ENCODE assay signal across 8 cellular contexts in the genomic region with DNA sequence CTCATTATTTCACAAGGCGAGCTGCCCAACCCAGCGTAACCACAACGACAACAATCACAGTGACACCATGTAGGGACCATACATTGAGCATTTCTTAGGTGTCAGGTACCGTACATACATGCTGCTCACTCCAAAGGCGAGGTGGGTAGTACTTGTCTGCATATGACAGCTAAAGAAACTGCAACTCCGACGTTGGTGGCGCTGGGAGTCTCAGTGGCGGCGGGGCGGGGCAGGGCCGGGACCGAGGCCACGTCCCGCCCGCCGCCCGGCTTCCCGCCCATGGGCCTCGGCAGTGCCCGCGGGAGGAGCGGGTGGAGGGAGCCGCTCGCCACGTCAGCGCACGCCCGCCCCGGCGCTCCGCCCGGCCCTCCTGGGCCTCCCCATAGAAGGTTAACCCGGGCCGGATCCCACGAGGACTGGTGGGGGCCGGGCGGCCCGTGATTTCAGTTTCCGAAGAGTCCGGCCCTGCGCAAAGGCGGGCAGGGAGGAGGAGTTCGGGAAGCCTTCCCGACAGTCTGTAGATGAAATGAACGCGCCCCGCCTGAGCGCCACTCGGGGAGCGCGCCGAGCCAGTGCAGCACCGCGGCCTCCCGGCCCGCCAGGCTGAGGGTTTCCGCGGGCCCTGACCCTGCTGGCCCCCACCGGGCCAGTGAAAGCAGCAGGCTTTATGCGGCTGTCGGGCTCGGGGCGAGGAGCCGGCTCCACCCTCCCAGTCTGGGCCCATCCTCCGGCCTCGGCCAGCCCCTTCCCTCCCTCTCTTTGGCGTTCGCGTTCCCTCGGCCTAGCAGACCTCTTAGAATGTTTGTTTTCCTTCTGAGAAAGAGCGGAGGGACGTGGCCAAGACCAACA.
DNase-seq lines count a peak whose midpoint lies in the region; ATAC-seq and TF ChIP-seq lines count a peak whose summit lies in the region.

No MANE protein-coding gene starts in this region.

- TF ChIP-seq CTCF in A673 (conservative IDR thresholded peaks at IDR 0.05; ENCODE audit: low read depth, low read length): no peak

- H3K9me3 ChIP-seq in A673 (ENCODE audit: low read depth, low read length, poor library complexity, severe bottlenecking): no peaks in the 10 kb centered on the region

- peak overlapping the region; percentile 43 for H3K27ac ChIP-seq in A673 (ENCODE audit: low read depth, low read length, poor library complexity, severe bottlenecking)

- intact Hi-C loops in A673 (cut with micrococcal nuclease; ENCODE audit: unreplicated experiment): no loop called here

- H3K36me3 ChIP-seq in A673 (ENCODE audit: insufficient read depth, low read length, poor library complexity, severe bottlenecking): no peaks in the 10 kb centered on the region

- no peaks in the 10 kb centered on the region for H3K4me1 ChIP-seq in A673 (ENCODE audit: insufficient read depth, low read length, poor library complexity, severe bottlenecking)

- no TSS peak for BruUV-seq in A673 (replicated peaks; lab: Mats Ljungman, UMichigan)

- peak overlapping the region; percentile 47 for H3K4me3 ChIP-seq in A673 (ENCODE audit: low read depth, low read length, poor library complexity, severe bottlenecking)

- no peaks in the 10 kb centered on the region for H3K27me3 ChIP-seq in A673 (replicated peaks; ENCODE audit: insufficient read depth, low read depth, low read length, poor library complexity)

- ATAC-seq in GM18517 (IDR thresholded peaks at IDR 0.05; ENCODE audit: unreplicated experiment) (peak; percentile 84), HG02981 (IDR thresholded peaks at IDR 0.05; ENCODE audit: unreplicated experiment) (peak; percentile 79), left lobe of liver (peak; percentile 93)

- POLR2A ChIA-PET in A673 (lab: Charles Lee; ENCODE audit: low non-redundant PET): no interaction called here

- CTCF ChIA-PET in A673 (lab: Charles Lee): no interaction called here

- DNase-seq in A673 (ENCODE audit: low spot score) (peak; percentile 76), NCI-H226 (peak; percentile 93), cortex of kidney (lab: John Stamatoyannopoulos, UW) (peak; percentile 82), left lobe of liver (ENCODE audit: low spot score) (peak; percentile 97)
- DNase-seq in activated CD4-positive, alpha-beta T cell treated with anti-CD3 and anti-CD28 coated beads, Interleukin-2, amount 50 U/mL, for 1 hour: peak; percentile 62
- peak; percentile 84 to 88 for DNase-seq in stimulated activated CD4-positive, alpha-beta T cell treated with anti-CD3 and anti-CD28 coated beads, Interleukin-2, amount 100 ng/mL, for 24 hours

Comparison
In these comparisons a context has a peak if more than half of its experiments do, and no peak if none do; other contexts are left out.
1. Peak in every context shown above with its lines: DNase-seq, ATAC-seq, H3K4me3 ChIP-seq and H3K27ac ChIP-seq.